In the genomic region with DNA sequence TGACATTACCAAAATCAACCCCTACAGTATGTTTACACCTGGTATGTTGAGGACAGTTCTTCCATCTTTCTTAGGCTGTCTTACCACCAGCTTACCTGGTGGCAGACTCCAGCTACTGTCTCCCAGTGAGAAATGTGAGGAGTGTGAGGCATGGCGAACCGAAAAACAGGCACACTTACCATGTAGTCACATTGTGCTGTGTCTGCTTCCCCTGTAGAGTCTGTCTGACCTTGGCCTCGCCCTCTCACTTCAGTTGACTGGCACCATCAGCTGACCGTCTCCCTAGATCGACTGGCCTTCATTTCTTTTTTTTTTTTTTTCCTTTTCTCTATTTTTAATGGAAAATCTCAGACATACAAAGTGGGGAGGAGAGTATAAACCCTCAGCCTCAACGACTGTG, we compare ENCODE assay signal across 27 cellular contexts.
"Had no signal": no experiment of that assay in that cellular context is flagged by ENCODE, and none has a peak within 500 bp of the region (broad histone marks: within the 10 kb centered on the region; RNA-seq: fewer than 3 reads in every experiment).

No MANE protein-coding gene starts in this region.

- H3K27ac Mint-ChIP-seq: activated CD4-positive, alpha-beta memory T cell treated with anti-CD3 and anti-CD28 coated beads for 36 hours; activated CD4-positive, alpha-beta T cell treated with anti-CD3 and anti-CD28 coated beads, Interleukin-2, amount 10 ng/mL, durations not matched to agents 7 days and 5 days; activated naive CD4-positive, alpha-beta T cell treated with anti-CD3 and anti-CD28 coated beads, Interleukin-2, amount 50 U/mL, for 72 hours; activated naive CD8-positive, alpha-beta T cell treated with anti-CD3 and anti-CD28 coated beads, Interleukin-2, amount 50 U/mL, for 24 hours had no signal

- H3K36me3 ChIP-seq: MG63 had no signal

- H3K4me2 ChIP-seq: KMS-11, SK-N-SH had no signal

- H3K9me3 ChIP-seq: MG63, SJCRH30, SK-N-SH had no signal

- ATAC-seq: activated naive CD4-positive, alpha-beta T cell treated with anti-CD3 and anti-CD28 coated beads, Interleukin-2, amount 50 U/mL, for 72 hours; activated naive CD8-positive, alpha-beta T cell treated with anti-CD3 and anti-CD28 coated beads, Interleukin-2, amount 50 U/mL, for 24 hours; activated T-cell treated with anti-CD3 and anti-CD28 coated beads, Interleukin-2, amount 50 U/mL, for 4 hours had no signal

- H3K4me3 ChIP-seq: MG63, SJCRH30 had no signal

- H3K27ac ChIP-seq: KMS-11, SJCRH30, VCaP had no signal

- H3K9ac ChIP-seq: KMS-11, SK-N-SH had no signal

- H3K9me3 Mint-ChIP-seq: activated CD4-positive, alpha-beta memory T cell treated with anti-CD3 and anti-CD28 coated beads for 36 hours; activated CD4-positive, alpha-beta T cell treated with anti-CD3 and anti-CD28 coated beads, Interleukin-2, amount 10 ng/mL, durations not matched to agents 7 days and 5 days; activated naive CD4-positive, alpha-beta T cell treated with anti-CD3 and anti-CD28 coated beads, Interleukin-2, amount 50 U/mL, for 72 hours; activated naive CD8-positive, alpha-beta T cell treated with anti-CD3 and anti-CD28 coated beads, Interleukin-2, amount 50 U/mL, for 24 hours; activated T-cell treated with anti-CD3 and anti-CD28 coated beads, Interleukin-2, amount 50 U/mL, for 4 hours had no signal

- H3K27me3 Mint-ChIP-seq: activated CD4-positive, alpha-beta memory T cell treated with anti-CD3 and anti-CD28 coated beads for 36 hours; activated CD4-positive, alpha-beta T cell treated with anti-CD3 and anti-CD28 coated beads, Interleukin-2, amount 10 ng/mL, durations not matched to agents 7 days and 5 days; activated naive CD8-positive, alpha-beta T cell treated with anti-CD3 and anti-CD28 coated beads, Interleukin-2, amount 50 U/mL, for 24 hours had no signal

- H3K27me3 ChIP-seq: MG63, SJCRH30 had no signal

- H3K4me3 Mint-ChIP-seq: activated CD4-positive, alpha-beta memory T cell treated with anti-CD3 and anti-CD28 coated beads for 36 hours; activated CD4-positive, alpha-beta T cell treated with anti-CD3 and anti-CD28 coated beads, Interleukin-2, amount 10 ng/mL, durations not matched to agents 7 days and 5 days; activated naive CD8-positive, alpha-beta T cell treated with anti-CD3 and anti-CD28 coated beads, Interleukin-2, amount 50 U/mL, for 24 hours; activated T-cell treated with anti-CD3 and anti-CD28 coated beads, Interleukin-2, amount 50 U/mL, for 4 hours had no signal

- H3K4me1 ChIP-seq: SJCRH30 had no signal

- DNase-seq: activated CD4-positive, alpha-beta memory T cell treated with anti-CD3 and anti-CD28 coated beads for 36 hours; activated CD4-positive, alpha-beta T cell treated with anti-CD3 and anti-CD28 coated beads, Interleukin-2, amount 10 ng/mL, durations not matched to agents 7 days and 5 days; activated CD4-positive, CD25-positive, alpha-beta regulatory T cell; activated CD8-positive, alpha-beta memory T cell treated with anti-CD3 and anti-CD28 coated beads for 24 hours; activated effector memory CD4-positive, alpha-beta T cell treated with anti-CD3 and anti-CD28 coated beads, Interleukin-2, amount 50 U/mL, for 16 hours; activated naive CD4-positive, alpha-beta T cell treated with Interleukin-2 at 50 U/mL for 16 hours; activated naive CD8-positive, alpha-beta T cell treated with anti-CD3 and anti-CD28 coated beads, Interleukin-2, amount 50 U/mL, for 24 hours; activated T-cell treated with anti-CD3 and anti-CD28 coated beads, Interleukin-2, amount 50 U/mL, for 4 hours; anterior cingulate cortex; caudate nucleus; MG63; MV-4-11; NCI-H1092 treated with DMSO at 0.1 percent for 48 hours; NCI-H1417 treated with DMSO at 0.1 percent for 48 hours; NCI-H1694; NCI-H2029; NCI-H2107; NCI-H345; NCI-H510A; NCI-H526 treated with DMSO at 0.1 percent for 48 hours; NCI-H82; SJCRH30; SK-N-SH; T-helper 1 cell had no signal
